In genomic region chr16:85520853-85521736, GRCh38 we compare ENCODE assay signal across 1 cellular context.
TF ChIP-seq lines count a peak whose summit lies in the region.

No MANE protein-coding gene starts in this region.

TF ChIP-seq in HepG2, 621 proteins besides CTCF, POLR2A, EP300 and RAD21 (continued from another document and continues in another):
- TF ChIP-seq AHDC1 (CRISPR knock-in tag; IDR thresholded peaks at IDR 0.05; ENCODE audit: borderline replicate concordance) (peak; percentile 34; the same call in 1 of the 2 replicates), ZNF687 (CRISPR knock-in tag; IDR thresholded peaks at IDR 0.05) (peak; percentile 89), ZNF770 (CRISPR knock-in tag; IDR thresholded peaks at IDR 0.05) (peak; percentile 83), HOMEZ (CRISPR knock-in tag; IDR thresholded peaks at IDR 0.05; ENCODE audit: low read depth) (0 out of 2 replicates have a peak, but pooled peaks have one; percentile 23), SKIL (CRISPR knock-in tag; IDR thresholded peaks at IDR 0.05; ENCODE audit: borderline replicate concordance) (peak; percentile 95), KLF6 (CRISPR knock-in tag; IDR thresholded peaks at IDR 0.05) (no peak), PCBP2 (optimal IDR thresholded peaks at IDR 0.05; ENCODE audit: low read depth, low read length, poor library complexity, severe bottlenecking) (no peak), PPARG (CRISPR knock-in tag; conservative IDR thresholded peaks at IDR 0.05) (peak; percentile 69), SMYD3 (CRISPR knock-in tag; IDR thresholded peaks at IDR 0.05) (0 out of 2 replicates have a peak, but pooled peaks have one; percentile 29), SOX6 (IDR thresholded peaks at IDR 0.05) (no peak), SOX6 (CRISPR knock-in tag; IDR thresholded peaks at IDR 0.05) (peak; percentile 84), ZBED4 (CRISPR knock-in tag; IDR thresholded peaks at IDR 0.05; ENCODE audit: borderline replicate concordance) (peak; percentile 46; the same call in 1 of the 2 replicates), PRMT3 (CRISPR knock-in tag; IDR thresholded peaks at IDR 0.05; ENCODE audit: borderline replicate concordance, low read depth) (no peak), ZSCAN30 (CRISPR knock-in tag; IDR thresholded peaks at IDR 0.05) (no peak), THAP7 (CRISPR knock-in tag; IDR thresholded peaks at IDR 0.05) (0 out of 2 replicates have a peak, but pooled peaks have one; percentile 55), ZSCAN29 (CRISPR knock-in tag; conservative IDR thresholded peaks at IDR 0.05) (peak; percentile 64; the same call in 1 of the 2 replicates), PRDM15 (CRISPR knock-in tag; IDR thresholded peaks at IDR 0.05) (0 out of 2 replicates have a peak, but pooled peaks have one; percentile 38), ZNF281 (CRISPR knock-in tag; IDR thresholded peaks at IDR 0.05; ENCODE audit: borderline replicate concordance) (0 out of 2 replicates have a peak, but pooled peaks have one; percentile 22), ESRRA (CRISPR knock-in tag; IDR thresholded peaks at IDR 0.05; ENCODE audit: low read depth) (peak; percentile 78)
